13 cellular contexts compared by ENCODE assay signal in genomic region chr4:915595-915994, GRCh38. TPM values are rescaled to one million over a fixed set of nuclear protein-coding genes. Genes with fewer than 3 reads are reported as not detected.
DNase-seq lines count a peak whose midpoint lies in the region; ATAC-seq, FAIRE-seq and TF ChIP-seq lines count a peak whose summit lies in the region.
"Had no signal": no experiment of that assay in that cellular context is flagged by ENCODE, and none has a peak within 500 bp of the region (broad histone marks: within the 10 kb centered on the region; RNA-seq: fewer than 3 reads in every experiment).

No MANE protein-coding gene starts in this region.

- no peaks in the 10 kb centered on the region for H3K4me1 ChIP-seq in small intestine (ENCODE audit: control insufficient read depth in 2 of 2, insufficient read depth in 1 of 2, low read depth in 1 of 2, low read length in 1 of 2)
- H3K4me1 ChIP-seq: A549, foreskin keratinocyte had no signal

- no peaks in the 10 kb centered on the region for H3K27me3 Mint-ChIP-seq in activated CD4-positive, alpha-beta T cell treated with anti-CD3 and anti-CD28 coated beads, Interleukin-2, amount 10 ng/mL, durations not matched to agents 7 days and 5 days
- no peaks in the 10 kb centered on the region for H3K27me3 Mint-ChIP-seq in stimulated activated naive CD8-positive, alpha-beta T cell treated with anti-CD3 and anti-CD28 coated beads, Interleukin-15, Interleukin-2, amounts not matched to agents 100 ng/mL and 50 ng/mL, for 24 hours

- no peak overlapping the region for H3K4me3 ChIP-seq in fibroblast of mammary gland (ENCODE audit: control insufficient read depth, low read depth, low read length)
- H3K4me3 ChIP-seq in small intestine (ENCODE audit: low read depth in 1 of 2, low read length in 2 of 2) = no peak overlapping the region
- H3K4me3 ChIP-seq: A549 had no signal

- no peak for ATAC-seq in GM21528 (IDR thresholded peaks at IDR 0.05; ENCODE audit: low FRiP score, unreplicated experiment)
- ATAC-seq: A549, foreskin keratinocyte, SK-N-SH treated with all-trans-retinoic acid at 6 μM for 48 hours had no signal

- peaks cover 42% of the 10 kb centered on the region for H3K4me1 Mint-ChIP-seq in activated CD4-positive, alpha-beta T cell treated with anti-CD3 and anti-CD28 coated beads, Interleukin-2, amount 10 ng/mL, durations not matched to agents 7 days and 5 days
- H3K4me1 Mint-ChIP-seq in stimulated activated naive CD8-positive, alpha-beta T cell treated with anti-CD3 and anti-CD28 coated beads, Interleukin-15, Interleukin-2, amounts not matched to agents 100 ng/mL and 50 ng/mL, for 24 hours (ENCODE audit: low read depth) = peaks cover 48% of the 10 kb centered on the region

- H3K9me3 Mint-ChIP-seq in activated CD4-positive, alpha-beta T cell treated with anti-CD3 and anti-CD28 coated beads, Interleukin-2, amount 10 ng/mL, durations not matched to agents 7 days and 5 days = peaks cover 9% of the 10 kb centered on the region
- peaks cover 11% of the 10 kb centered on the region for H3K9me3 Mint-ChIP-seq in stimulated activated naive CD8-positive, alpha-beta T cell treated with anti-CD3 and anti-CD28 coated beads, Interleukin-15, Interleukin-2, amounts not matched to agents 100 ng/mL and 50 ng/mL, for 24 hours

- no peaks in the 10 kb centered on the region for H3K9me3 ChIP-seq in small intestine (ENCODE audit: control insufficient read depth, low read depth)
- H3K9me3 ChIP-seq: A549, tibial nerve had no signal

- H3K36me3 ChIP-seq in small intestine (ENCODE audit: control insufficient read depth in 2 of 2, insufficient read depth in 2 of 2, low read length in 2 of 2) = peaks cover 7 to 9% of the 10 kb centered on the region in 2 donors

- POLR2A ChIA-PET in activated CD4-positive, alpha-beta T cell treated with anti-CD3 and anti-CD28 coated beads, Interleukin-2, amount 10 ng/mL, durations not matched to agents 7 days and 5 days (lab: Charles Lee) = no interaction called here

- TF ChIP-seq CTCF in fibroblast of mammary gland (conservative IDR thresholded peaks at IDR 0.05; ENCODE audit: control insufficient read depth, insufficient read depth, low read depth, low read length) = no peak

- FAIRE-seq in small intestine (lab: Jason Lieb, UNC) = no peak
- FAIRE-seq: A549 had no signal

- no peaks in the 10 kb centered on the region for H3K27me3 ChIP-seq in small intestine (ENCODE audit: control insufficient read depth in 2 of 2, insufficient read depth in 2 of 2, low read length in 2 of 2)
- H3K27me3 ChIP-seq: foreskin keratinocyte, tibial nerve had no signal

- 42 to 81% (median 64%) methylated on average over 8 of the region's 8 CpGs for WGBS in small intestine, 3 donors

- H3K27ac Mint-ChIP-seq in activated CD4-positive, alpha-beta T cell treated with anti-CD3 and anti-CD28 coated beads, Interleukin-2, amount 10 ng/mL, durations not matched to agents 7 days and 5 days = no peak overlapping the region
- H3K27ac Mint-ChIP-seq in stimulated activated naive CD8-positive, alpha-beta T cell treated with anti-CD3 and anti-CD28 coated beads, Interleukin-15, Interleukin-2, amounts not matched to agents 100 ng/mL and 50 ng/mL, for 24 hours = no peak overlapping the region

- no peak overlapping the region for H3K27ac ChIP-seq in small intestine (ENCODE audit: low read depth in 1 of 2, low read length in 1 of 2)
- H3K27ac ChIP-seq: A549, foreskin keratinocyte had no signal

- peaks cover 35% of the 10 kb centered on the region for H3K36me3 Mint-ChIP-seq in activated CD4-positive, alpha-beta T cell treated with anti-CD3 and anti-CD28 coated beads, Interleukin-2, amount 10 ng/mL, durations not matched to agents 7 days and 5 days (ENCODE audit: low read depth)
- peaks cover 32% of the 10 kb centered on the region for H3K36me3 Mint-ChIP-seq in stimulated activated naive CD8-positive, alpha-beta T cell treated with anti-CD3 and anti-CD28 coated beads, Interleukin-15, Interleukin-2, amounts not matched to agents 100 ng/mL and 50 ng/mL, for 24 hours (ENCODE audit: low read depth)

- no peak overlapping the region for H3K4me3 Mint-ChIP-seq in activated CD4-positive, alpha-beta T cell treated with anti-CD3 and anti-CD28 coated beads, Interleukin-2, amount 10 ng/mL, durations not matched to agents 7 days and 5 days
- H3K4me3 Mint-ChIP-seq in stimulated activated naive CD8-positive, alpha-beta T cell treated with anti-CD3 and anti-CD28 coated beads, Interleukin-15, Interleukin-2, amounts not matched to agents 100 ng/mL and 50 ng/mL, for 24 hours = peak overlapping the region; percentile 49

- peak; percentile 24 for DNase-seq in activated CD4-positive, alpha-beta T cell treated with anti-CD3 and anti-CD28 coated beads, Interleukin-2, amount 10 ng/mL, durations not matched to agents 7 days and 5 days
- DNase-seq in activated CD4-positive, alpha-beta T cell treated with anti-CD3 and anti-CD28 coated beads for 48 hours = no peak
- peak; percentile 57 for DNase-seq in SKM-1 treated with dmso at 0.1 percent for 144 hours (lab: John Stamatoyannopoulos, UW; ENCODE audit: unreplicated experiment)
- DNase-seq in fibroblast of mammary gland (ENCODE audit: low read depth) = peak; percentile 58
- no peak for DNase-seq in small intestine
- DNase-seq in NCI-H128 (lab: John Stamatoyannopoulos, UW; ENCODE audit: unreplicated experiment) = no peak
- DNase-seq: foreskin keratinocyte, NCI-H2081 had no signal

- CTCF ChIA-PET in activated CD4-positive, alpha-beta T cell treated with anti-CD3 and anti-CD28 coated beads, Interleukin-2, amount 10 ng/mL, durations not matched to agents 7 days and 5 days (lab: Charles Lee) = no interaction called here

RNA-seq across cellular contexts. Expression of gene GAK, which starts 16.5 kb away (rescaled TPM):
- total RNA-seq in activated CD4-positive, alpha-beta T cell treated with anti-CD3 and anti-CD28 coated beads, Interleukin-2, amount 10 ng/mL, durations not matched to agents 7 days and 5 days = 100 to 1,000 TPM; 133 to 148 TPM
- polyA plus RNA-seq in small intestine = 100 to 1,000 TPM; 173 to 463 (median 287) TPM

RNA-seq across cellular contexts. Expression of gene TMEM175, which starts 16.7 kb away (rescaled TPM):
- total RNA-seq in activated CD4-positive, alpha-beta T cell treated with anti-CD3 and anti-CD28 coated beads, Interleukin-2, amount 10 ng/mL, durations not matched to agents 7 days and 5 days = 10 to 100 TPM; 38.6 to 51.7 TPM
- 10 to 100 TPM; 23.1 to 29.5 (median 25.4) TPM for polyA plus RNA-seq in small intestine

RNA-seq across cellular contexts. Expression of gene DGKQ, which starts 57.8 kb away (rescaled TPM):
- 10 to 100 TPM; 20.5 to 21.3 TPM for total RNA-seq in activated CD4-positive, alpha-beta T cell treated with anti-CD3 and anti-CD28 coated beads, Interleukin-2, amount 10 ng/mL, durations not matched to agents 7 days and 5 days
- 10 to 100 TPM; 18.9 to 42.3 (median 31.6) TPM for polyA plus RNA-seq in small intestine

Comparison
In these comparisons a context has a peak if more than half of its experiments do, and no peak if none do; other contexts are left out.
1. DNase-seq: peak in activated CD4-positive, alpha-beta T cell treated with anti-CD3 and anti-CD28 coated beads, Interleukin-2, amount 10 ng/mL, durations not matched to agents 7 days and 5 days (single experiment), SKM-1 treated with dmso at 0.1 percent for 144 hours (single experiment) and fibroblast of mammary gland (single experiment); none in activated CD4-positive, alpha-beta T cell treated with anti-CD3 and anti-CD28 coated beads for 48 hours (single experiment), small intestine (single experiment) and NCI-H128 (single experiment).